ENCODE assay signal across 17 cellular contexts in the genomic region with DNA sequence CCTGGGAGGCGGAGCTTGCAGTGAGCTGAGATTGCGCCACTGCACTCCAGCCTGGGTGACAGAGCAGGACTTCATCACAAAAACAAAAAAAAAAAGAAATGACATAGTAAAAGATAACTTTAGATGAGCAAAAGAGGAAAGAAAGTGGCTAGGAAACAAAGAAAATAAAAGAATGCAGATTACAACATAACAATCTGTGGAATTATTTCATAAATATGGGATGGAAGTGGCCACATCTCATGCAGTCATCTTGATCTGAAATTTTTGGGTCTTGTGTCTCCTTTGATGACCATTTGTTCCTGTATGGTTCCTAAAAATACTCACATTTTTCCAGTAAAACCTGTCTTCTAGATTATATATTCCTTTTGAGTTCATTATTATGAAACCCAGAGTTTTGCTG.
A peak's percentile ranks its signal among the peaks of the same experiment; 100 is the strongest.
DNase-seq lines count a peak whose midpoint lies in the region; ATAC-seq and TF ChIP-seq lines count a peak whose summit lies in the region.
"Had no signal": no experiment of that assay in that cellular context is flagged by ENCODE, and none has a peak within 500 bp of the region (broad histone marks: within the 10 kb centered on the region; RNA-seq: fewer than 3 reads in every experiment).

No MANE protein-coding gene starts in this region.

- H3K36me3 ChIP-seq in ACC112 (ENCODE audit: insufficient read depth, low read length), result no peaks in the 10 kb centered on the region
- H3K36me3 ChIP-seq in GM23248 (ENCODE audit: low read depth), result no peaks in the 10 kb centered on the region
- H3K36me3 ChIP-seq in PC-3 (ENCODE audit: low read depth, low read length), result no peaks in the 10 kb centered on the region
- no peaks in the 10 kb centered on the region for H3K36me3 ChIP-seq in neuronal stem cell (replicated peaks in 1 of 2; ENCODE audit: control insufficient read depth in 2 of 2, insufficient read depth in 2 of 2, low read length in 2 of 2)
- H3K36me3 ChIP-seq: BLaER1, HAP-1 had no signal

- H3K14ac ChIP-seq in neuronal stem cell (ENCODE audit: low read length), result no peak overlapping the region

- no TSS peak for BruUV-seq in PC-3 (replicated peaks; lab: Mats Ljungman, UMichigan)

- H3K27me3 ChIP-seq in ACC112 (ENCODE audit: insufficient read depth, low read length) (no peaks in the 10 kb centered on the region), GM23248 (replicated peaks; ENCODE audit: insufficient read depth) (no peaks in the 10 kb centered on the region), PC-3 (ENCODE audit: low read length) (no peaks in the 10 kb centered on the region), neuronal stem cell (ENCODE audit: control insufficient read depth in 3 of 3, insufficient read depth in 3 of 3, low read depth in 1 of 3, low read length in 3 of 3) (no peaks in the 10 kb centered on the region)
- H3K27me3 ChIP-seq: BLaER1 had no signal

- no peaks in the 10 kb centered on the region for H4K20me1 ChIP-seq in GM23248 (ENCODE audit: insufficient read depth)
- H4K20me1 ChIP-seq in PC-3 (ENCODE audit: low read length), result no peaks in the 10 kb centered on the region
- H4K20me1 ChIP-seq: BLaER1 had no signal

- H4K8ac ChIP-seq in neuronal stem cell (ENCODE audit: low read depth, low read length), result no peak overlapping the region

- H3K9ac ChIP-seq in GM23248, result no peak overlapping the region
- no peak overlapping the region for H3K9ac ChIP-seq in PC-3 (ENCODE audit: low read length)
- no peak overlapping the region for H3K9ac ChIP-seq in neuronal stem cell (ENCODE audit: low read depth, low read length, poor library complexity)
- H3K9ac ChIP-seq: BLaER1 had no signal

- POLR2A ChIA-PET in PC-3 (lab: Charles Lee; ENCODE audit: unreplicated experiment), result no interaction called here

- no peak overlapping the region for H3K4me2 ChIP-seq in GM23248 (ENCODE audit: unreplicated experiment)
- H3K4me2 ChIP-seq in PC-3 (ENCODE audit: low read length), result no peak overlapping the region
- H3K4me2 ChIP-seq in neuronal stem cell (ENCODE audit: insufficient read depth, low read length, poor library complexity, severe bottlenecking), result no peak overlapping the region
- H3K4me2 ChIP-seq: BLaER1 had no signal

- TF ChIP-seq CTCF in PC-3 (conservative IDR thresholded peaks at IDR 0.05; ENCODE audit: low read depth, low read length) (no peak), fibroblast of the aortic adventitia (IDR thresholded peaks at IDR 0.05; ENCODE audit: insufficient read depth, low read length) (no peak)

- no peak overlapping the region for H3K18ac ChIP-seq in neuronal stem cell (ENCODE audit: low read length)

- H3K9me2 ChIP-seq in GM23248 (ENCODE audit: insufficient read depth) (no peaks in the 10 kb centered on the region), PC-3 (replicated peaks; ENCODE audit: low read length) (no peaks in the 10 kb centered on the region)

- H3K9me3 ChIP-seq in GM23248 (ENCODE audit: low read depth), result no peaks in the 10 kb centered on the region
- no peaks in the 10 kb centered on the region for H3K9me3 ChIP-seq in PC-3 (ENCODE audit: low read length)
- H3K9me3 ChIP-seq in neuronal stem cell (replicated peaks in 1 of 2; ENCODE audit: control insufficient read depth in 2 of 2, insufficient read depth in 1 of 2, low read depth in 1 of 2, low read length in 2 of 2), result peaks cover 3 to 20% of the 10 kb centered on the region in 2 donors
- H3K9me3 ChIP-seq: BLaER1, HAP-1 had no signal

- H3K23ac ChIP-seq in neuronal stem cell (ENCODE audit: low read depth, low read length, poor library complexity), result no peak overlapping the region

- WGBS in GM23248 (ENCODE audit: low coverage in 1 of 2, low lambda C conversion rate in 2 of 2, missing lambda C conversion rate in 2 of 2), 2 experiments, result 85 to 90% methylated on average over 2 of the region's 2 CpGs
- WGBS in neuronal stem cell (ENCODE audit: extremely low coverage in 2 of 2, insufficient read length in 2 of 2, insufficient replicate concordance in 1 of 2), 2 donors, result no CpG with 5 or more reads among the region's 2 CpGs

- in situ Hi-C loops in GM23248 (cut with MboI), result loop anchor here (10.0 to 25.0 kb wide), 3 partner anchors 273 to 594 kb away; a partner anchor contains a TSS

- DNase-seq in GM23248 (no peak), PC-3 (no peak), fibroblast of the aortic adventitia (ENCODE audit: low read depth) (peak; percentile 21), neuronal stem cell (ENCODE audit: low spot score) (no peak), NCI-H2107 treated with DMSO at 0.1 percent for 48 hours (lab: John Stamatoyannopoulos, UW; ENCODE audit: unreplicated experiment) (no peak), AG08395 (ENCODE audit: low spot score) (no peak)
- DNase-seq: ACHN; CD4-positive, alpha-beta T cell; CD8-positive, alpha-beta memory T cell; DMS 273 treated with DMSO at 0.1 percent for 48 hours; DMS79; GDM1; GOT3 had no signal

- H2AFZ ChIP-seq in ACC112 (ENCODE audit: low read length, unreplicated experiment) (no peak overlapping the region), GM23248 (no peak overlapping the region), PC-3 (ENCODE audit: low read length) (no peak overlapping the region), neuronal stem cell (ENCODE audit: low read length) (no peak overlapping the region)

- no peak overlapping the region for H3K4ac ChIP-seq in neuronal stem cell (ENCODE audit: low read length)

- no peaks in the 10 kb centered on the region for H3K79me1 ChIP-seq in neuronal stem cell (ENCODE audit: low read depth, low read length)

- peaks cover 4% of the 10 kb centered on the region for H3K4me1 ChIP-seq in ACC112 (ENCODE audit: control insufficient read depth, insufficient read depth, low read length, unreplicated experiment)
- H3K4me1 ChIP-seq in GM23248 (ENCODE audit: insufficient read depth), result peaks cover 12% of the 10 kb centered on the region
- H3K4me1 ChIP-seq in PC-3 (ENCODE audit: insufficient read depth, low read length), result peaks cover 18% of the 10 kb centered on the region
- no peaks in the 10 kb centered on the region for H3K4me1 ChIP-seq in neuronal stem cell (ENCODE audit: control insufficient read depth in 2 of 2, insufficient read depth in 1 of 2, low read depth in 1 of 2, low read length in 2 of 2)
- H3K4me1 ChIP-seq: HAP-1 had no signal

- H2BK12ac ChIP-seq in neuronal stem cell (ENCODE audit: low read length), result no peak overlapping the region

- CTCF ChIA-PET in PC-3 (lab: Charles Lee), result no interaction called here

- H2BK5ac ChIP-seq in neuronal stem cell (ENCODE audit: low read length), result no peak overlapping the region

- H3K27ac ChIP-seq in ACC112 (ENCODE audit: low read depth, low read length) (peak overlapping the region; percentile 49), GM23248 (peak overlapping the region; percentile 48), PC-3 (ENCODE audit: low read length) (peak overlapping the region; percentile 43), neuronal stem cell (replicated peaks; ENCODE audit: low read length) (no peak overlapping the region)
- H3K27ac ChIP-seq: 22Rv1, BLaER1 had no signal

- no peak overlapping the region for H4K91ac ChIP-seq in neuronal stem cell (ENCODE audit: low read depth, low read length, poor library complexity)

- intact Hi-C loops in PC-3 (cut with micrococcal nuclease), result no loop called here

- H3K4me3 ChIP-seq in ACC112 (ENCODE audit: low read depth, low read length) (no peak overlapping the region), GM23248 (no peak overlapping the region), PC-3 (ENCODE audit: low read length) (no peak overlapping the region), fibroblast of the aortic adventitia (ENCODE audit: low read depth, low read length) (no peak overlapping the region), neuronal stem cell (ENCODE audit: low read length in 2 of 2) (no peak overlapping the region)
- H3K4me3 ChIP-seq: BLaER1, HAP-1 had no signal

- H3K79me2 ChIP-seq in ACC112 (ENCODE audit: control insufficient read depth, insufficient read depth, low read length, unreplicated experiment), result no peaks in the 10 kb centered on the region
- H3K79me2 ChIP-seq in GM23248 (ENCODE audit: insufficient read depth), result no peaks in the 10 kb centered on the region
- no peaks in the 10 kb centered on the region for H3K79me2 ChIP-seq in PC-3 (ENCODE audit: low read length)

- H2AK5ac ChIP-seq in neuronal stem cell (ENCODE audit: low read depth, low read length), result no peak overlapping the region

- H3F3A ChIP-seq in GM23248 (ENCODE audit: insufficient read depth) (peaks cover 20% of the 10 kb centered on the region), PC-3 (ENCODE audit: low read length, unreplicated experiment) (no peaks in the 10 kb centered on the region)

- H2BK120ac ChIP-seq in neuronal stem cell (ENCODE audit: low read depth, low read length), result no peak overlapping the region

- no peak overlapping the region for H2BK15ac ChIP-seq in neuronal stem cell (ENCODE audit: low read length)

- ATAC-seq in PC-3, result no peak
